In the genomic region with DNA sequence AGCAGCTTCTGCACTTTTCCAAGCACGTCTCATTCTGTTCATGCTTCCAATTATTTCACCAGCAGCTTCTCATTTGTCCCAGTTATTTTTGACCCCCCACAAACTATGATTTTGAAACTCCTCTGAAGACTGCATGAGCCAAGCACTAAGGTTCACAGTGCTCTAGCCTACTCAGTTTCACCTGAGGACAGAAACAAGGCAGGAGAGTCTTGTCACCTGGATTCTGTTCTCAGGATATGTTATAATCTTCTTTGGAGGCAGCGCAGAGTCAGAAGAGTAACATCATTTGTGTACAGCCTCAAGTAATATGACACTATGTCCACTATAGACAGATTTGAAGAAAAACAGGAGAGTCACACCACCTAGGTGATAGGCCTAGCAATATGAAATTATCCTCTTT, we compare ENCODE assay signal across 28 cellular contexts.
"Had no signal": no experiment of that assay in that cellular context is flagged by ENCODE, and none has a peak within 500 bp of the region (broad histone marks: within the 10 kb centered on the region; RNA-seq: fewer than 3 reads in every experiment).

No MANE protein-coding gene starts in this region.

- DNase-seq: stimulated activated CD4-positive, alpha-beta T cell treated with anti-CD3 and anti-CD28 coated beads, Interleukin-2, amount 100 ng/mL, for 48 hours; stimulated activated CD4-positive, alpha-beta T cell treated with anti-CD3 and anti-CD28 coated beads, Interleukin-4, amount 100 ng/mL, for 1 hour; stimulated activated CD4-positive, alpha-beta T cell treated with anti-CD3 and anti-CD28 coated beads, Interleukin-4, amount 100 ng/mL, for 24 hours; stimulated activated CD4-positive, alpha-beta T cell treated with anti-CD3 and anti-CD28 coated beads, Interleukin-4, amount 100 ng/mL, for 4 hours; stimulated activated CD8-positive, alpha-beta memory T cell treated with anti-CD3 and anti-CD28 coated beads, Interleukin-4, amount 100 ng/mL, for 48 hours; stimulated activated naive B cell treated with anti-CD40 and anti-IgM and Interleukin-4, amounts not matched to agents 10 μg/mL and 1 μg/mL and 100 μg/mL, for 72 hours; stimulated activated naive CD4-positive, alpha-beta T cell; stimulated activated naive CD4-positive, alpha-beta T cell treated with Interleukin-2 at 50 U/mL for 16 hours; stimulated activated naive CD8-positive, alpha-beta T cell treated with anti-CD3 and anti-CD28 coated beads, Interleukin-15, amount 100 ng/mL, for 72 hours; stimulated activated naive CD8-positive, alpha-beta T cell treated with anti-CD3 and anti-CD28 coated beads, Interleukin-15, Interleukin-2, amounts not matched to agents 100 U/mL and 50 U/mL, for 24 hours; stomach; substantia nigra; testis; thyroid gland; tibial artery; transverse colon; trophoblast cell; upper lobe of left lung; upper lobe of right lung; uterus had no signal

- H3K27me3 ChIP-seq: stomach, suprapubic skin, testis, thyroid gland, tibial artery, tibial nerve, transverse colon, upper lobe of left lung, upper lobe of right lung, uterus, vagina had no signal

- H3K4me1 ChIP-seq: stomach, suprapubic skin, testis, thyroid gland, tibial artery, tibial nerve, transverse colon, upper lobe of left lung, upper lobe of right lung, uterus, vagina had no signal

- H3K4me3 Mint-ChIP-seq: stimulated activated effector memory CD8-positive, alpha-beta T cell treated with anti-CD3 and anti-CD28 coated beads, Interleukin-12 subunit alpha, Interleukin-12 subunit beta, amount 100 ng/mL, for 72 hours; stimulated activated memory B cell treated with anti-CD40 and anti-IgM and Interleukin-4, amounts not matched to agents 10 μg/mL and 1 μg/mL and 100 μg/mL, for 72 hours; stimulated activated naive B cell treated with anti-CD40 and anti-IgM and Interleukin-4, amounts not matched to agents 10 μg/mL and 1 μg/mL and 100 μg/mL, for 72 hours; stimulated activated naive CD8-positive, alpha-beta T cell treated with anti-CD3 and anti-CD28 coated beads, Interleukin-15, amount 100 ng/mL, for 72 hours; stimulated activated naive CD8-positive, alpha-beta T cell treated with anti-CD3 and anti-CD28 coated beads, Interleukin-15, Interleukin-2, amounts not matched to agents 100 ng/mL and 50 ng/mL, for 24 hours; type B pancreatic cell had no signal

- H3K27ac Mint-ChIP-seq: stimulated activated effector memory CD8-positive, alpha-beta T cell treated with anti-CD3 and anti-CD28 coated beads, Interleukin-12 subunit alpha, Interleukin-12 subunit beta, amount 100 ng/mL, for 72 hours; stimulated activated memory B cell treated with anti-CD40 and anti-IgM and Interleukin-4, amounts not matched to agents 10 μg/mL and 1 μg/mL and 100 μg/mL, for 72 hours; stimulated activated naive B cell treated with anti-CD40 and anti-IgM and Interleukin-4, amounts not matched to agents 10 μg/mL and 1 μg/mL and 100 μg/mL, for 72 hours; stimulated activated naive CD8-positive, alpha-beta T cell treated with anti-CD3 and anti-CD28 coated beads, Interleukin-15, amount 100 ng/mL, for 72 hours; stimulated activated naive CD8-positive, alpha-beta T cell treated with anti-CD3 and anti-CD28 coated beads, Interleukin-15, Interleukin-2, amounts not matched to agents 100 ng/mL and 50 ng/mL, for 24 hours; type B pancreatic cell had no signal

- H3K4me3 ChIP-seq: stomach, suprapubic skin, testis, thoracic aorta, thyroid gland, tibial artery, tibial nerve, transverse colon, upper lobe of left lung, upper lobe of right lung, uterus, vagina had no signal

- H3K4me1 Mint-ChIP-seq: stimulated activated effector memory CD8-positive, alpha-beta T cell treated with anti-CD3 and anti-CD28 coated beads, Interleukin-12 subunit alpha, Interleukin-12 subunit beta, amount 100 ng/mL, for 72 hours; stimulated activated memory B cell treated with anti-CD40 and anti-IgM and Interleukin-4, amounts not matched to agents 10 μg/mL and 1 μg/mL and 100 μg/mL, for 72 hours; stimulated activated naive B cell treated with anti-CD40 and anti-IgM and Interleukin-4, amounts not matched to agents 10 μg/mL and 1 μg/mL and 100 μg/mL, for 72 hours; stimulated activated naive CD8-positive, alpha-beta T cell treated with anti-CD3 and anti-CD28 coated beads, Interleukin-15, amount 100 ng/mL, for 72 hours had no signal

- H3K9me3 Mint-ChIP-seq: stimulated activated effector memory CD8-positive, alpha-beta T cell treated with anti-CD3 and anti-CD28 coated beads, Interleukin-12 subunit alpha, Interleukin-12 subunit beta, amount 100 ng/mL, for 72 hours; stimulated activated naive B cell treated with anti-CD40 and anti-IgM and Interleukin-4, amounts not matched to agents 10 μg/mL and 1 μg/mL and 100 μg/mL, for 72 hours; stimulated activated naive CD8-positive, alpha-beta T cell treated with anti-CD3 and anti-CD28 coated beads, Interleukin-15, Interleukin-2, amounts not matched to agents 100 ng/mL and 50 ng/mL, for 24 hours; type B pancreatic cell had no signal

- H3K36me3 ChIP-seq: stomach, suprapubic skin, thoracic aorta, thyroid gland, tibial artery, tibial nerve, transverse colon, upper lobe of left lung, upper lobe of right lung, uterus, vagina had no signal

- H3K36me3 Mint-ChIP-seq: stimulated activated effector memory CD8-positive, alpha-beta T cell treated with anti-CD3 and anti-CD28 coated beads, Interleukin-12 subunit alpha, Interleukin-12 subunit beta, amount 100 ng/mL, for 72 hours; stimulated activated memory B cell treated with anti-CD40 and anti-IgM and Interleukin-4, amounts not matched to agents 10 μg/mL and 1 μg/mL and 100 μg/mL, for 72 hours; stimulated activated naive B cell treated with anti-CD40 and anti-IgM and Interleukin-4, amounts not matched to agents 10 μg/mL and 1 μg/mL and 100 μg/mL, for 72 hours; type B pancreatic cell had no signal

- H3K27ac ChIP-seq: stomach, suprapubic skin, testis, thoracic aorta, thyroid gland, tibial artery, tibial nerve, transverse colon, upper lobe of left lung, upper lobe of right lung, uterus, vagina had no signal

- H3K27me3 Mint-ChIP-seq: stimulated activated memory B cell treated with anti-CD40 and anti-IgM and Interleukin-4, amounts not matched to agents 10 μg/mL and 1 μg/mL and 100 μg/mL, for 72 hours; stimulated activated naive B cell treated with anti-CD40 and anti-IgM and Interleukin-4, amounts not matched to agents 10 μg/mL and 1 μg/mL and 100 μg/mL, for 72 hours; stimulated activated naive CD8-positive, alpha-beta T cell treated with anti-CD3 and anti-CD28 coated beads, Interleukin-15, amount 100 ng/mL, for 72 hours; stimulated activated naive CD8-positive, alpha-beta T cell treated with anti-CD3 and anti-CD28 coated beads, Interleukin-15, Interleukin-2, amounts not matched to agents 100 ng/mL and 50 ng/mL, for 24 hours; type B pancreatic cell had no signal

- ATAC-seq: stimulated activated effector memory CD8-positive, alpha-beta T cell treated with anti-CD3 and anti-CD28 coated beads, Interleukin-12 subunit alpha, Interleukin-12 subunit beta, amount 100 ng/mL, for 72 hours; stimulated activated memory B cell treated with anti-CD40 and anti-IgM and Interleukin-4, amounts not matched to agents 10 μg/mL and 1 μg/mL and 100 μg/mL, for 72 hours; stimulated activated naive B cell treated with anti-CD40 and anti-IgM and Interleukin-4, amounts not matched to agents 10 μg/mL and 1 μg/mL and 100 μg/mL, for 72 hours; stimulated activated naive CD8-positive, alpha-beta T cell treated with anti-CD3 and anti-CD28 coated beads, Interleukin-15, amount 100 ng/mL, for 72 hours; stimulated activated naive CD8-positive, alpha-beta T cell treated with anti-CD3 and anti-CD28 coated beads, Interleukin-15, Interleukin-2, amounts not matched to agents 100 U/mL and 50 U/mL, for 24 hours; upper lobe of right lung had no signal

- H3K9me3 ChIP-seq: stomach, suprapubic skin, testis, thoracic aorta, thyroid gland, tibial artery, tibial nerve, transverse colon, upper lobe of left lung, upper lobe of right lung, uterus, vagina had no signal
